ENCODE assay signal across 1 cellular context in genomic region chr3:140635276-140635675, GRCh38.
TF ChIP-seq lines count a peak whose summit lies in the region.

No MANE protein-coding gene starts in this region.

TF ChIP-seq in HepG2, 621 proteins besides CTCF, POLR2A, EP300 and RAD21:
- TF ChIP-seq UBTF (CRISPR knock-in tag; IDR thresholded peaks at IDR 0.05) (no peak), STAG1 (CRISPR knock-in tag; IDR thresholded peaks at IDR 0.05) (peak; percentile 56), NFYC (CRISPR knock-in tag; IDR thresholded peaks at IDR 0.05) (no peak), NFIB (CRISPR knock-in tag; IDR thresholded peaks at IDR 0.05; ENCODE audit: borderline replicate concordance) (no peak), RARG (CRISPR knock-in tag; IDR thresholded peaks at IDR 0.05; ENCODE audit: low read depth) (no peak)
TF ChIP-seq in HepG2: peak in this region for 1.
